In genomic region chr3:40505599-40506462, GRCh38 we compare ENCODE assay signal across 8 cellular contexts. TPM values are rescaled to one million over a fixed set of nuclear protein-coding genes. Genes with fewer than 3 reads are reported as not detected.
A peak's percentile ranks its signal among the peaks of the same experiment; 100 is the strongest.
DNase-seq lines count a peak whose midpoint lies in the region; ATAC-seq and TF ChIP-seq lines count a peak whose summit lies in the region.

ZNF620 (plus strand) TSS chr3:40506039; CDS start chr3:40506353, 314 bp downstream.

- H3K36me3 ChIP-seq in kidney epithelial cell (ENCODE audit: control insufficient read depth, insufficient read depth, low read length), result no peaks in the 10 kb centered on the region

- DNase-seq in GM13976 (ENCODE audit: low spot score) (peak; percentile 67), NCI-H2107 (lab: John Stamatoyannopoulos, UW) (peak; percentile 71), activated B cell treated with CpG ODN at 0.5 μM for 24 hours (peak; percentile 35), kidney epithelial cell (ENCODE audit: low read depth) (peak; percentile 53), OCI-M2 (lab: John Stamatoyannopoulos, UW; ENCODE audit: unreplicated experiment) (no peak)
- DNase-seq in central memory CD8-positive, alpha-beta T cell (ENCODE audit: low spot score in 2 of 2), result no peak
- peak; percentile 36 to 37 for DNase-seq in stimulated activated CD4-positive, alpha-beta T cell treated with anti-CD3 and anti-CD28 coated beads, Interleukin-15, amount 100 ng/mL, for 1 hour (ENCODE audit: low read depth in 1 of 2, low spot score in 1 of 2)

- POLR2A ChIA-PET in activated B cell treated with CpG ODN at 0.5 μM for 24 hours (lab: Charles Lee), result interaction anchor here (1.5 to 2.7 kb wide), 3 partner anchors 19 to 48 kb away, joined by 7 to 17 read pairs (median 13); partner anchors contain the start of genes RPL14, ZNF619 and ZNF621

- peaks cover 9% of the 10 kb centered on the region for H3K36me3 Mint-ChIP-seq in activated B cell treated with CpG ODN at 0.5 μM for 24 hours (ENCODE audit: low read depth)
- H3K36me3 Mint-ChIP-seq in central memory CD8-positive, alpha-beta T cell (ENCODE audit: insufficient read depth), result no peaks in the 10 kb centered on the region

- intact Hi-C loops in activated B cell treated with CpG ODN at 0.5 μM for 24 hours (cut with micrococcal nuclease), result loop anchor here (1.0 to 5.0 kb wide), 3 partner anchors 18 to 49 kb away; partner anchors contain the start of genes RPL14, ZNF619 and ZNF621

- ATAC-seq in HG02852 (IDR thresholded peaks at IDR 0.05; ENCODE audit: unreplicated experiment) (peak; percentile 71), activated B cell treated with CpG ODN at 0.5 μM for 24 hours (ENCODE audit: low read depth) (peak; percentile 83)
- ATAC-seq in central memory CD8-positive, alpha-beta T cell (replicated peaks; ENCODE audit: extremely low read depth, poor library complexity, severe bottlenecking), result peak; percentile 77

- CTCF ChIA-PET in activated B cell treated with CpG ODN at 0.5 μM for 24 hours (lab: Charles Lee), result interaction anchor here (0.8 to 1.4 kb wide), 3 partner anchors 13 to 49 kb away, joined by 3 to 5 read pairs (median 3); partner anchors contain the start of genes RPL14 and ZNF621

- H3K27ac Mint-ChIP-seq in activated B cell treated with CpG ODN at 0.5 μM for 24 hours, result peak within 1 kb of the TSS; percentile 79
- peak within 1 kb of the TSS; percentile 74 for H3K27ac Mint-ChIP-seq in central memory CD8-positive, alpha-beta T cell (ENCODE audit: low read depth)

- peaks cover 13% of the 10 kb centered on the region for H3K4me1 Mint-ChIP-seq in activated B cell treated with CpG ODN at 0.5 μM for 24 hours
- H3K4me1 Mint-ChIP-seq in central memory CD8-positive, alpha-beta T cell, result peaks cover 7% of the 10 kb centered on the region

- no peaks in the 10 kb centered on the region for H3K27me3 Mint-ChIP-seq in activated B cell treated with CpG ODN at 0.5 μM for 24 hours
- H3K27me3 Mint-ChIP-seq in central memory CD8-positive, alpha-beta T cell, result no peaks in the 10 kb centered on the region

- no peaks in the 10 kb centered on the region for H3K27me3 ChIP-seq in kidney epithelial cell (ENCODE audit: control insufficient read depth, insufficient read depth, low read length)

- H3K9me3 Mint-ChIP-seq in activated B cell treated with CpG ODN at 0.5 μM for 24 hours, result no peaks in the 10 kb centered on the region
- H3K9me3 Mint-ChIP-seq in central memory CD8-positive, alpha-beta T cell, result no peaks in the 10 kb centered on the region

- in situ Hi-C loops in GM13976 (cut with MboI; ENCODE audit: low sequenced_read_pairs, unreplicated experiment), result no loop called here

- no peak for TF ChIP-seq CTCF in GM13976 (IDR thresholded peaks at IDR 0.05; ENCODE audit: borderline replicate concordance, control extremely low read depth, extremely low read depth, insufficient read depth, missing control alignments)
- no peak for TF ChIP-seq CTCF in activated B cell treated with CpG ODN at 0.5 μM for 24 hours (IDR thresholded peaks at IDR 0.05)
- peak; percentile 59 for TF ChIP-seq CTCF in kidney epithelial cell (IDR thresholded peaks at IDR 0.05; ENCODE audit: insufficient read depth, low read length, poor library complexity, severe bottlenecking)

- H3K4me3 Mint-ChIP-seq in activated B cell treated with CpG ODN at 0.5 μM for 24 hours, result peak within 1 kb of the TSS; percentile 96
- H3K4me3 Mint-ChIP-seq in central memory CD8-positive, alpha-beta T cell, result peak within 1 kb of the TSS; percentile 85

- H3K4me3 ChIP-seq in kidney epithelial cell (ENCODE audit: low read depth, low read length), result peak within 1 kb of the TSS; percentile 81

RNA-seq across cellular contexts. Expression of gene ZNF620, which starts in this region (rescaled TPM):
- total RNA-seq in activated B cell treated with CpG ODN at 0.5 μM for 24 hours, result 3.6 and 4.0 TPM in 2 replicates
- total RNA-seq in kidney epithelial cell, result 6.2 and 10.8 TPM in 2 replicates

Comparison
In these comparisons a context has a peak if more than half of its experiments do, and no peak if none do; other contexts are left out.
1. DNase-seq: peak in GM13976 (single experiment), NCI-H2107 (single experiment), activated B cell treated with CpG ODN at 0.5 μM for 24 hours (single experiment), kidney epithelial cell (single experiment) and stimulated activated CD4-positive, alpha-beta T cell treated with anti-CD3 and anti-CD28 coated beads, Interleukin-15, amount 100 ng/mL, for 1 hour (2 of 2); none in central memory CD8-positive, alpha-beta T cell (0 of 2) and OCI-M2 (single experiment).
2. Peak in every context shown above with its lines, with median percentiles within 50 percentile points of each other: ATAC-seq.